In the genomic region with DNA sequence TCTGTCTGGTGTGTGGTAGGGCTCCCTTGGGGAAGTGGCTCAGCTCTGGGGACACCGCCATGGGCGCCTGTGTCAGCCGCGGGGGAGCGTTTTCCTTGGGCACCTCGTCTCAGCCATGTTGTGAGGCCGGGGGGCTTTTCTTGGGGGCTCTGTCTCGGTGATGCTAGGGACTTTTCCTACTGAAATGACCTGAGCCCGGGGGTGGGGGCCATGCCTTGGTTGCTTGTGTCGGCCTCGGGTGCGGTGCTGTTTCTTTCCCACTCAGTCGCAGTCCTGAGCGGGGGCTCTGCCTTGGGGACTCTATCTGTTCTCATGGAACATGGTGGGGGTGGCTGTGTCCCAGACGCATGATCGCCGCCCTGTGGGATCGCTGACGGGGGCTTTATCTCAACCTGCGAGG, we compare ENCODE assay signal across 6 cellular contexts. TPM values are rescaled to one million over a fixed set of nuclear protein-coding genes. Genes with fewer than 3 reads are reported as not detected.
"Had no signal": no experiment of that assay in that cellular context is flagged by ENCODE, and none has a peak within 500 bp of the region (broad histone marks: within the 10 kb centered on the region; RNA-seq: fewer than 3 reads in every experiment).

No MANE protein-coding gene starts in this region.

- H3K4me3 Mint-ChIP-seq: IgD-negative memory B cell had no signal

- H3K27ac Mint-ChIP-seq: IgD-negative memory B cell had no signal

- DNase-seq: IMR-90 had no signal

- H3K9me3 Mint-ChIP-seq: IgD-negative memory B cell had no signal

- H3K27ac ChIP-seq: HL-60 had no signal

- ATAC-seq: HepG2 had no signal

- H3K4me1 Mint-ChIP-seq: IgD-negative memory B cell had no signal

- H3K4me3 ChIP-seq: K562 had no signal

RNA-seq across cellular contexts. Expression of gene CT45A1, which starts 0.4 kb away (rescaled TPM):
- total RNA-seq: HepG2, HT-29, IMR-90 had no signal
- polyA plus RNA-seq: HepG2, IgD-negative memory B cell, IMR-90 had no signal

RNA-seq across cellular contexts. Expression of gene CT45A3, which starts 54.2 kb away (rescaled TPM):
- total RNA-seq: HepG2, HT-29, IMR-90 had no signal
- polyA plus RNA-seq: HepG2, IgD-negative memory B cell, IMR-90 had no signal
